14 cellular contexts compared by ENCODE assay signal in genomic region chr5:74081126-74081525, GRCh38.
DNase-seq lines count a peak whose midpoint lies in the region; ATAC-seq and TF ChIP-seq lines count a peak whose summit lies in the region.
"Had no signal": no experiment of that assay in that cellular context is flagged by ENCODE, and none has a peak within 500 bp of the region (broad histone marks: within the 10 kb centered on the region; RNA-seq: fewer than 3 reads in every experiment).

No MANE protein-coding gene starts in this region.

- no peak overlapping the region for H3K4ac ChIP-seq in neuronal stem cell (ENCODE audit: low read length)

- CTCF ChIA-PET in activated CD4-positive, alpha-beta T cell treated with anti-CD3 and anti-CD28 coated beads for 36 hours (lab: Charles Lee): no interaction called here

- no peak overlapping the region for H3K14ac ChIP-seq in neuronal stem cell (ENCODE audit: low read length)

- H3K27ac Mint-ChIP-seq in endodermal cell: peak overlapping the region; percentile 23
- H3K27ac Mint-ChIP-seq in activated CD4-positive, alpha-beta T cell treated with anti-CD3 and anti-CD28 coated beads for 36 hours: no peak overlapping the region
- H3K27ac Mint-ChIP-seq: B cell; CD4-positive, alpha-beta T cell had no signal

- no peak overlapping the region for H2BK5ac ChIP-seq in neuronal stem cell (ENCODE audit: low read length)

- intact Hi-C loops in activated CD4-positive, alpha-beta T cell treated with anti-CD3 and anti-CD28 coated beads for 36 hours (cut with DNase I, micrococcal nuclease): no loop called here

- H3K27ac ChIP-seq in endodermal cell (ENCODE audit: low read depth, low read length): no peak overlapping the region
- H3K27ac ChIP-seq in neuronal stem cell (replicated peaks; ENCODE audit: low read length): peak overlapping the region; percentile 5
- H3K27ac ChIP-seq: GM23248 had no signal

- ATAC-seq in activated CD4-positive, alpha-beta T cell treated with anti-CD3 and anti-CD28 coated beads for 36 hours: no peak
- ATAC-seq: HCT116 had no signal

- H3K23ac ChIP-seq in neuronal stem cell (ENCODE audit: low read depth, low read length, poor library complexity): no peak overlapping the region

- POLR2A ChIA-PET in activated CD4-positive, alpha-beta T cell treated with anti-CD3 and anti-CD28 coated beads for 36 hours (lab: Charles Lee): no interaction called here

- H2BK120ac ChIP-seq in neuronal stem cell (ENCODE audit: low read depth, low read length): no peak overlapping the region

- no peak overlapping the region for H4K8ac ChIP-seq in neuronal stem cell (ENCODE audit: low read depth, low read length)

- H3K4me3 ChIP-seq in GM12865 (ENCODE audit: low read depth, low read length) (peak overlapping the region; percentile 1; the same call in 1 of the 2 replicates), endodermal cell (ENCODE audit: low read length) (peak overlapping the region; percentile 52), neuronal stem cell (ENCODE audit: low read length in 2 of 2) (no peak overlapping the region)
- H3K4me3 ChIP-seq: GM23248 had no signal

- no peaks in the 10 kb centered on the region for H3K9me3 Mint-ChIP-seq in endodermal cell
- H3K9me3 Mint-ChIP-seq in activated CD4-positive, alpha-beta T cell treated with anti-CD3 and anti-CD28 coated beads for 36 hours (ENCODE audit: low read depth): no peaks in the 10 kb centered on the region
- H3K9me3 Mint-ChIP-seq: CD4-positive, alpha-beta T cell had no signal

- no peak for TF ChIP-seq CTCF in GM12865 (IDR thresholded peaks at IDR 0.05; ENCODE audit: insufficient read depth, low read depth, low read length, missing control alignments)
- TF ChIP-seq CTCF in endodermal cell (conservative IDR thresholded peaks at IDR 0.05): no peak

- H3K27me3 ChIP-seq in endodermal cell (ENCODE audit: control insufficient read depth, insufficient read depth, low read length, poor library complexity, severe bottlenecking) (no peaks in the 10 kb centered on the region), neuronal stem cell (ENCODE audit: control insufficient read depth in 3 of 3, insufficient read depth in 3 of 3, low read depth in 1 of 3, low read length in 3 of 3) (peaks cover 0 to 17% (median 0%) of the 10 kb centered on the region in 3 experiments)

- H3K36me3 ChIP-seq in endodermal cell (ENCODE audit: control insufficient read depth, insufficient read depth, low read length): no peaks in the 10 kb centered on the region
- H3K36me3 ChIP-seq in neuronal stem cell (replicated peaks in 1 of 2; ENCODE audit: control insufficient read depth in 2 of 2, insufficient read depth in 2 of 2, low read length in 2 of 2): no peaks in the 10 kb centered on the region

- no peaks in the 10 kb centered on the region for H3K36me3 Mint-ChIP-seq in endodermal cell (ENCODE audit: low read depth)
- no peaks in the 10 kb centered on the region for H3K36me3 Mint-ChIP-seq in activated CD4-positive, alpha-beta T cell treated with anti-CD3 and anti-CD28 coated beads for 36 hours (ENCODE audit: low read depth)

- no peak overlapping the region for H2AFZ ChIP-seq in neuronal stem cell (ENCODE audit: low read length)
- H2AFZ ChIP-seq: GM23248 had no signal

- no peak overlapping the region for H2BK12ac ChIP-seq in neuronal stem cell (ENCODE audit: low read length)

- 63% methylated on average over 5 of the region's 5 CpGs; no CpG with 5 or more reads in 1 of the 2 experiments for WGBS in endodermal cell (ENCODE audit: insufficient coverage in 1 of 2, insufficient read length in 1 of 2), 2 experiments
- WGBS in neuronal stem cell (ENCODE audit: extremely low coverage in 2 of 2, insufficient read length in 2 of 2, insufficient replicate concordance in 1 of 2), 2 donors: no CpG with 5 or more reads among the region's 5 CpGs

- no peaks in the 10 kb centered on the region for H3K79me1 ChIP-seq in neuronal stem cell (ENCODE audit: low read depth, low read length)

- no peaks in the 10 kb centered on the region for H3K27me3 Mint-ChIP-seq in endodermal cell (ENCODE audit: insufficient read depth)
- peaks cover 5% of the 10 kb centered on the region for H3K27me3 Mint-ChIP-seq in activated CD4-positive, alpha-beta T cell treated with anti-CD3 and anti-CD28 coated beads for 36 hours

- no peak overlapping the region for H3K18ac ChIP-seq in neuronal stem cell (ENCODE audit: low read length)

- DNase-seq in GM12865 (ENCODE audit: low read depth) (no peak), NCI-H146 (lab: John Stamatoyannopoulos, UW) (peak; percentile 50), endodermal cell (no peak), neuronal stem cell (ENCODE audit: low spot score) (no peak), NCI-H510A (lab: John Stamatoyannopoulos, UW) (no peak)
- DNase-seq in activated CD4-positive, alpha-beta T cell treated with anti-CD3 and anti-CD28 coated beads for 36 hours: no peak
- no peak for DNase-seq in activated naive CD4-positive, alpha-beta T cell treated with Interleukin-2 at 50 U/mL for 16 hours
- DNase-seq: ACHN; C1 segment of cervical spinal cord; CD4-positive, alpha-beta T cell; DMS79; GM23248 had no signal

- H3K9me3 ChIP-seq in endodermal cell (ENCODE audit: control insufficient read depth, low read length) (no peaks in the 10 kb centered on the region), neuronal stem cell (replicated peaks in 1 of 2; ENCODE audit: control insufficient read depth in 2 of 2, insufficient read depth in 1 of 2, low read depth in 1 of 2, low read length in 2 of 2) (no peaks in the 10 kb centered on the region)

- H3K4me3 Mint-ChIP-seq in endodermal cell: no peak overlapping the region
- no peak overlapping the region for H3K4me3 Mint-ChIP-seq in activated CD4-positive, alpha-beta T cell treated with anti-CD3 and anti-CD28 coated beads for 36 hours
- H3K4me3 Mint-ChIP-seq: B cell; CD4-positive, alpha-beta T cell had no signal

- H2AK5ac ChIP-seq in neuronal stem cell (ENCODE audit: low read depth, low read length): no peak overlapping the region

- no peak overlapping the region for H3K9ac ChIP-seq in endodermal cell (ENCODE audit: extremely low read depth, low read length, poor library complexity, severe bottlenecking)
- H3K9ac ChIP-seq in neuronal stem cell (ENCODE audit: low read depth, low read length, poor library complexity): no peak overlapping the region
- H3K9ac ChIP-seq: GM23248 had no signal

- no peak overlapping the region for H4K91ac ChIP-seq in neuronal stem cell (ENCODE audit: low read depth, low read length, poor library complexity)

- peaks cover 67% of the 10 kb centered on the region for H3K4me1 Mint-ChIP-seq in endodermal cell
- no peaks in the 10 kb centered on the region for H3K4me1 Mint-ChIP-seq in activated CD4-positive, alpha-beta T cell treated with anti-CD3 and anti-CD28 coated beads for 36 hours
- H3K4me1 Mint-ChIP-seq: B cell had no signal

- H3K4me1 ChIP-seq in endodermal cell (ENCODE audit: control insufficient read depth, insufficient read depth, low read length): peaks cover 23% of the 10 kb centered on the region
- H3K4me1 ChIP-seq in neuronal stem cell (ENCODE audit: control insufficient read depth in 2 of 2, insufficient read depth in 1 of 2, low read depth in 1 of 2, low read length in 2 of 2): peaks cover 6 to 21% of the 10 kb centered on the region in 2 donors

- H3K4me2 ChIP-seq in neuronal stem cell (ENCODE audit: insufficient read depth, low read length, poor library complexity, severe bottlenecking): no peak overlapping the region

- H2BK15ac ChIP-seq in neuronal stem cell (ENCODE audit: low read length): no peak overlapping the region

Comparison
In these comparisons a context has a peak if more than half of its experiments do, and no peak if none do; other contexts are left out.
1. H3K4me3 ChIP-seq: peak in GM12865 (single experiment) and endodermal cell (single experiment); none in neuronal stem cell (0 of 2).